In genomic region chr19:4822354-4822753, GRCh38 we compare ENCODE assay signal across 5 cellular contexts. TPM values are rescaled to one million over a fixed set of nuclear protein-coding genes. Genes with fewer than 3 reads are reported as not detected.
DNase-seq lines count a peak whose midpoint lies in the region; ATAC-seq, FAIRE-seq and TF ChIP-seq lines count a peak whose summit lies in the region.
"Not testable (repeated sequence)": the region's sequence is repeated elsewhere in the genome, so short reads cannot be mapped to it uniquely, and the experiment has no call there.
"Had no signal": no experiment of that assay in that cellular context is flagged by ENCODE, and none has a peak within 500 bp of the region (broad histone marks: within the 10 kb centered on the region; RNA-seq: fewer than 3 reads in every experiment).

No MANE protein-coding gene starts in this region.

- intact Hi-C loops in GM12878 (cut with micrococcal nuclease; ENCODE audit: unreplicated experiment); HepG2 (cut with micrococcal nuclease; ENCODE audit: unreplicated experiment): not testable (repeated sequence)

- in situ Hi-C loops in GM12878 (cut with MboI); HepG2 (cut with HindIII; ENCODE audit: extremely low pct_ligation_motif_present, low pct_unique_long_range_greater_than_20kb): not testable (repeated sequence)

- H3K9me2 ChIP-seq in OCI-LY1 (ENCODE audit: low read depth, low read length), result not testable (repeated sequence)

- WGBS in GM12878 (ENCODE audit: insufficient coverage, insufficient replicate concordance, low lambda C conversion rate, missing lambda C conversion rate), result 90% methylated on average over 7 of the region's 7 CpGs
- 98% methylated on average over 7 of the region's 7 CpGs for WGBS in HepG2 (ENCODE audit: low lambda C conversion rate)

- not testable (repeated sequence) for H3K9ac ChIP-seq in OCI-LY1 (ENCODE audit: low read length); GM12878 (ENCODE audit: control insufficient read depth, insufficient read depth, low read length); HepG2 (ENCODE audit: insufficient read depth, low read depth, low read length)

- not testable (repeated sequence) for BruUV-seq in GM12878 (replicated peaks; lab: Mats Ljungman, UMichigan); HepG2 (replicated peaks; lab: Mats Ljungman, UMichigan)

- ATAC-seq in GM12878, HepG2: not testable (repeated sequence)

- peak overlapping the region; percentile 6; the same call in 1 of the 2 replicates for H3K4me2 ChIP-seq in OCI-LY1 (ENCODE audit: low read length)
- not testable (repeated sequence) for H3K4me2 ChIP-seq in GM12878 (ENCODE audit: control insufficient read depth, insufficient read depth); HepG2 (ENCODE audit: low read depth, low read length)

- H3K4me3 ChIP-seq in OCI-LY1 (ENCODE audit: low read depth, low read length, poor library complexity, severe bottlenecking); GM12878; HepG2 (replicated peaks in 1 of 3; ENCODE audit: insufficient read depth in 1 of 3, low read depth in 2 of 3, low read length in 3 of 3): not testable (repeated sequence)

- POLR2A ChIA-PET in activated CD4-positive, alpha-beta T cell treated with anti-CD3 and anti-CD28 coated beads, Interleukin-2, amount 10 ng/mL, durations not matched to agents 7 days and 5 days (lab: Charles Lee), result interaction anchor here (0.6 kb wide), 1 partner anchor 31 kb away, joined by 3 read pairs; no protein-coding TSS in a partner anchor
- POLR2A ChIA-PET in GM12878 (lab: Charles Lee) (interaction anchor here (0.9 to 1.9 kb wide), 3 partner anchors 10 to 44 kb away, joined by 3 to 5 read pairs (median 4); partner anchors contain the start of gene FEM1A), HepG2 (lab: Yijun Ruan, JAX) (interaction anchor here (0.9 kb wide), 1 partner anchor 9 kb away, joined by 3 read pairs; no protein-coding TSS in a partner anchor)

- RAD21 ChIA-PET in GM12878 (lab: Charles Lee; ENCODE audit: unreplicated experiment), result interaction anchor here (1.0 to 2.3 kb wide), 3 partner anchors 9 to 29 kb away, joined by 3 to 9 read pairs (median 4); no protein-coding TSS in a partner anchor

- TF ChIP-seq CTCF in OCI-LY1 (IDR thresholded peaks at IDR 0.05; ENCODE audit: low read length); GM12878 (IDR thresholded peaks at IDR 0.05 in 2 of 3, conservative IDR thresholded peaks at IDR 0.05 in 1 of 3; ENCODE audit: control insufficient read depth in 2 of 3, extremely low read depth in 1 of 3, insufficient read depth in 1 of 3, low read depth in 3 of 3, low read length in 3 of 3); HepG2 (CRISPR knock-in tag; IDR thresholded peaks at IDR 0.05): not testable (repeated sequence)

- SMC1A ChIA-PET in GM12878 (lab: Charles Lee; ENCODE audit: uncharacterized antibody, unreplicated experiment), result interaction anchor here (1.5 kb wide), 1 partner anchor 12 kb away, joined by 6 read pairs; no protein-coding TSS in a partner anchor

- H3K79me2 ChIP-seq in OCI-LY1 (ENCODE audit: insufficient read depth, low read length); HepG2 (ENCODE audit: insufficient read depth, low read length): not testable (repeated sequence)
- H3K79me2 ChIP-seq in GM12878 (ENCODE audit: control insufficient read depth, insufficient read depth, low read length), result peaks cover 30% of the 10 kb centered on the region

- H2AFZ ChIP-seq in OCI-LY1 (ENCODE audit: low read length); GM12878 (ENCODE audit: control insufficient read depth, low read depth, low read length); HepG2 (ENCODE audit: low read length): not testable (repeated sequence)

- H3K4me1 ChIP-seq in OCI-LY1 (ENCODE audit: insufficient read depth, low read length, severe bottlenecking), result peaks cover 14% of the 10 kb centered on the region
- H3K4me1 ChIP-seq in GM12878 (ENCODE audit: control insufficient read depth, insufficient read depth, low read length); HepG2 (ENCODE audit: insufficient read depth, low read length): not testable (repeated sequence)

- not testable (repeated sequence) for FAIRE-seq in GM12878 (lab: Jason Lieb, UNC); HepG2 (lab: Jason Lieb, UNC)

- H3K27ac ChIP-seq in OCI-LY1 (ENCODE audit: low read depth, low read length, poor library complexity, severe bottlenecking), result peak overlapping the region; percentile 94
- H3K27ac ChIP-seq in GM12878 (ENCODE audit: control insufficient read depth, insufficient read depth); HepG2 (ENCODE audit: extremely low read length, insufficient read depth, low read length): not testable (repeated sequence)

- TF ChIP-seq EP300 in GM12878 (IDR thresholded peaks at IDR 0.05; ENCODE audit: borderline replicate concordance in 1 of 2, control insufficient read depth in 1 of 2, low read depth in 2 of 2, low read length in 2 of 2); HepG2 (IDR thresholded peaks at IDR 0.05; ENCODE audit: low read depth in 2 of 2, low read length in 2 of 2); HepG2 (CRISPR knock-in tag; IDR thresholded peaks at IDR 0.05; ENCODE audit: borderline replicate concordance): not testable (repeated sequence)

- not testable (repeated sequence) for H3K27me3 Mint-ChIP-seq in activated CD4-positive, alpha-beta T cell treated with anti-CD3 and anti-CD28 coated beads, Interleukin-2, amount 10 ng/mL, durations not matched to agents 7 days and 5 days

- H4K20me1 ChIP-seq in OCI-LY1 (ENCODE audit: insufficient read depth, low read length); GM12878 (ENCODE audit: control insufficient read depth, insufficient read depth); HepG2 (ENCODE audit: insufficient read depth, low read length): not testable (repeated sequence)

- not testable (repeated sequence) for H3K36me3 ChIP-seq in OCI-LY1 (ENCODE audit: insufficient read depth, low read length); HepG2 (replicated peaks in 1 of 2; ENCODE audit: control insufficient read depth in 1 of 2, insufficient read depth in 2 of 2, low read length in 2 of 2)
- peaks cover 0 to 13% of the 10 kb centered on the region in 2 experiments for H3K36me3 ChIP-seq in GM12878 (ENCODE audit: control insufficient read depth in 2 of 2, insufficient read depth in 2 of 2, low read length in 1 of 2)

- H3K4me1 Mint-ChIP-seq in activated CD4-positive, alpha-beta T cell treated with anti-CD3 and anti-CD28 coated beads, Interleukin-2, amount 10 ng/mL, durations not matched to agents 7 days and 5 days, result not testable (repeated sequence)

- not testable (repeated sequence) for H3K4me3 Mint-ChIP-seq in activated CD4-positive, alpha-beta T cell treated with anti-CD3 and anti-CD28 coated beads, Interleukin-2, amount 10 ng/mL, durations not matched to agents 7 days and 5 days

- H3K36me3 Mint-ChIP-seq in activated CD4-positive, alpha-beta T cell treated with anti-CD3 and anti-CD28 coated beads, Interleukin-2, amount 10 ng/mL, durations not matched to agents 7 days and 5 days (ENCODE audit: low read depth), result peaks cover 13% of the 10 kb centered on the region

- not testable (repeated sequence) for TF ChIP-seq RAD21 in GM12878 (IDR thresholded peaks at IDR 0.05; ENCODE audit: insufficient read depth, low read depth, low read length); HepG2 (CRISPR knock-in tag; IDR thresholded peaks at IDR 0.05)

- not testable (repeated sequence) for TF ChIP-seq POLR2A in GM12878 (IDR thresholded peaks at IDR 0.05; ENCODE audit: low read depth, low read length); HepG2 (IDR thresholded peaks at IDR 0.05; ENCODE audit: insufficient read depth in 1 of 2, low read depth in 2 of 2, low read length in 2 of 2)

- peak overlapping the region; percentile 27 for H3K27ac Mint-ChIP-seq in activated CD4-positive, alpha-beta T cell treated with anti-CD3 and anti-CD28 coated beads, Interleukin-2, amount 10 ng/mL, durations not matched to agents 7 days and 5 days

- DNase-seq in activated CD4-positive, alpha-beta T cell treated with anti-CD3 and anti-CD28 coated beads, Interleukin-2, amount 10 ng/mL, durations not matched to agents 7 days and 5 days; GM12878 (ENCODE audit: low read depth, low spot score); HepG2 (ENCODE audit: low spot score): not testable (repeated sequence)

- H3K27me3 ChIP-seq in OCI-LY1 (ENCODE audit: insufficient read depth, low read length); GM12878 (replicated peaks in 1 of 2; ENCODE audit: control insufficient read depth in 2 of 2, insufficient read depth in 2 of 2, low read length in 1 of 2); HepG2 (ENCODE audit: control insufficient read depth in 1 of 2, insufficient read depth in 2 of 2, low read length in 2 of 2): not testable (repeated sequence)

- H3F3A ChIP-seq in OCI-LY1 (ENCODE audit: insufficient read depth, low read length), result not testable (repeated sequence)

- H3K9me3 ChIP-seq in OCI-LY1 (ENCODE audit: low read length); GM12878 (replicated peaks; ENCODE audit: control insufficient read depth, insufficient read depth, low read length); HepG2 (ENCODE audit: low read length): not testable (repeated sequence)

- H3K9me3 Mint-ChIP-seq in activated CD4-positive, alpha-beta T cell treated with anti-CD3 and anti-CD28 coated beads, Interleukin-2, amount 10 ng/mL, durations not matched to agents 7 days and 5 days, result not testable (repeated sequence)

- CTCF ChIA-PET in activated CD4-positive, alpha-beta T cell treated with anti-CD3 and anti-CD28 coated beads, Interleukin-2, amount 10 ng/mL, durations not matched to agents 7 days and 5 days (lab: Charles Lee), result interaction anchor here (1.0 to 2.7 kb wide), 4 partner anchors 8 to 31 kb away, joined by 3 to 25 read pairs (median 4); partner anchors contain the start of gene FEM1A
- CTCF ChIA-PET in GM12878 (lab: Yijun Ruan, JAX), result interaction anchor here (0.8 to 10.6 kb wide), 5 partner anchors 11 to 35 kb away, joined by 3 to 148 read pairs (median 6); partner anchors contain the start of gene FEM1A
- CTCF ChIA-PET in HepG2 (lab: Yijun Ruan, JAX; ENCODE audit: low intra/inter-chr PET ratio, low total read pairs), result not testable (repeated sequence)

RNA-seq across cellular contexts. Expression of gene TICAM1, which starts 9.2 kb away (rescaled TPM):
- total RNA-seq in activated CD4-positive, alpha-beta T cell treated with anti-CD3 and anti-CD28 coated beads, Interleukin-2, amount 10 ng/mL, durations not matched to agents 7 days and 5 days, result 10 to 100 TPM; 18.6 to 19.2 TPM
- total RNA-seq in GM12878 (2013; cell fraction: nucleolus; rRNA removed), result 18.2 and 19.6 TPM in 2 replicates
- total RNA-seq in GM12878 (2014; rRNA removed), result 3.1 and 4.0 TPM in 2 replicates
- 3.8 and 4.2 TPM in 2 replicates for total RNA-seq in GM12878 (2014; rRNA removed; fragmentation: Illumina TruSeq; extraction: Trizol)
- 31.1 and 32.0 TPM in 2 replicates for total RNA-seq in GM12878 (2021)
- polyA plus RNA-seq in GM12878 (2011; ENCODE audit: low read depth), result 5.8 TPM
- polyA plus RNA-seq in GM12878 (2011; rRNA removed), result 0.84 and 2.6 TPM in 2 replicates
- 5.2 and 7.1 TPM in 2 replicates for polyA plus RNA-seq in GM12878 (2011; cell fraction: cytosol; rRNA removed)
- 10.0 and 20.2 TPM in 2 replicates for polyA plus RNA-seq in GM12878 (2011; cell fraction: nucleus; rRNA removed)
- polyA plus RNA-seq in GM12878 (2012), result 19.8 and 26.3 TPM in 2 replicates
- 2.7 and 6.4 TPM in 2 replicates for polyA plus RNA-seq in GM12878 (2014; fragmentation: Illumina TruSeq; extraction: Trizol)
- polyA plus RNA-seq in GM12878 (2014; fragmentation: Nextera tagmentation; extraction: Ambion mirVana), result under 1 TPM; 0.31 to 0.99 TPM
- polyA plus RNA-seq in GM12878 (2014; rRNA removed), result 14.1 and 19.3 TPM in 2 replicates
- 10 to 100 TPM; 19.5 to 21.3 TPM for polyA plus RNA-seq in GM12878 (2016; fragmentation: Nextera tagmentation; extraction: Ambion mirVana)
- 2.0 and 4.6 TPM in 2 replicates for polyA minus RNA-seq in GM12878 (2011; rRNA and poly(A)+ RNA removed)
- 8.5 and 12.0 TPM in 2 replicates for polyA minus RNA-seq in GM12878 (2011; cell fraction: cytosol; rRNA and poly(A)+ RNA removed)
- polyA minus RNA-seq in GM12878 (2011; cell fraction: nucleus; rRNA and poly(A)+ RNA removed), result 2.3 and 5.7 TPM in 2 replicates
- 0.95 and 1.3 TPM in 2 replicates for total RNA-seq in HepG2 (2016; rRNA removed; fragmentation: Illumina TruSeq; extraction: Trizol)
- 0.30 and 0.44 TPM in 2 replicates for total RNA-seq in HepG2 (2016; cell fraction: cytosol; rRNA removed; fragmentation: Illumina TruSeq; extraction: Trizol; ENCODE audit: low read depth)
- 1.0 and 1.3 TPM in 2 replicates for total RNA-seq in HepG2 (2016; cell fraction: insoluble cytoplasmic fraction; rRNA removed; fragmentation: Illumina TruSeq; extraction: Trizol)
- total RNA-seq in HepG2 (2016; cell fraction: membrane; rRNA removed; fragmentation: Illumina TruSeq; extraction: Trizol), result 1.2 and 1.4 TPM in 2 replicates
- 0.47 and 1.1 TPM in 2 replicates for total RNA-seq in HepG2 (2016; cell fraction: nucleus; rRNA removed; fragmentation: Illumina TruSeq; extraction: Trizol)
- 0.33 and 0.61 TPM in 2 replicates for polyA plus RNA-seq in HepG2 (2011; rRNA removed)
- polyA plus RNA-seq in HepG2 (2011; cell fraction: cytosol; rRNA removed), result 0.45 and 0.47 TPM in 2 replicates
- 1.7 and 2.4 TPM in 2 replicates for polyA plus RNA-seq in HepG2 (2011; cell fraction: nucleus; rRNA removed)
- polyA plus RNA-seq in HepG2 (2012), result 2.7 and 4.4 TPM in 2 replicates
- polyA plus RNA-seq in HepG2 (2016; cell fraction: cytosol; fragmentation: Illumina TruSeq; extraction: Trizol; ENCODE audit: low read depth), result 0.70 and 0.91 TPM in 2 replicates
- polyA plus RNA-seq in HepG2 (2016; cell fraction: insoluble cytoplasmic fraction; fragmentation: Illumina TruSeq; extraction: Trizol; ENCODE audit: low read depth), result 3.0 and 3.7 TPM in 2 replicates
- 1.5 and 1.9 TPM in 2 replicates for polyA plus RNA-seq in HepG2 (2016; cell fraction: membrane; fragmentation: Illumina TruSeq; extraction: Trizol; ENCODE audit: low read depth)
- polyA plus RNA-seq in HepG2 (2016; cell fraction: nucleus; fragmentation: Illumina TruSeq; extraction: Trizol; ENCODE audit: insufficient read depth, low read depth), result 4.0 and 4.6 TPM in 2 replicates
- 0.70 and 1.7 TPM in 2 replicates for polyA minus RNA-seq in HepG2 (2011; rRNA and poly(A)+ RNA removed; ENCODE audit: low replicate concordance)
- 1.4 and 1.6 TPM in 2 replicates for polyA minus RNA-seq in HepG2 (2011; cell fraction: cytosol; rRNA and poly(A)+ RNA removed)
- 0.50 and 0.52 TPM in 2 replicates for polyA minus RNA-seq in HepG2 (2011; cell fraction: nucleus; rRNA and poly(A)+ RNA removed)
- total RNA-seq: G401 had no signal

RNA-seq across cellular contexts. Expression of gene FEM1A, which starts 30.8 kb away (rescaled TPM):
- total RNA-seq in activated CD4-positive, alpha-beta T cell treated with anti-CD3 and anti-CD28 coated beads, Interleukin-2, amount 10 ng/mL, durations not matched to agents 7 days and 5 days, result 10 to 100 TPM; 11.9 TPM
- 8.5 and 10.8 TPM in 2 replicates for total RNA-seq in GM12878 (2013; cell fraction: nucleolus; rRNA removed)
- total RNA-seq in GM12878 (2014; rRNA removed) (14.0 and 17.4 TPM in 2 replicates), GM12878 (2014; rRNA removed; fragmentation: Illumina TruSeq; extraction: Trizol) (5.7 and 6.9 TPM in 2 replicates), GM12878 (2021) (14.3 and 15.0 TPM in 2 replicates), HepG2 (2016; rRNA removed; fragmentation: Illumina TruSeq; extraction: Trizol) (10.8 and 11.6 TPM in 2 replicates)
- 0.29 TPM for polyA plus RNA-seq in GM12878 (2011; ENCODE audit: low read depth)
- polyA plus RNA-seq in GM12878 (2011; rRNA removed) (1.6 and 3.0 TPM in 2 replicates), GM12878 (2014; fragmentation: Illumina TruSeq; extraction: Trizol) (3.5 and 4.7 TPM in 2 replicates), GM12878 (2014; fragmentation: Nextera tagmentation; extraction: Ambion mirVana) (under 1 TPM; 0.27 to 0.31 TPM), GM12878 (2014; rRNA removed) (9.1 and 10.7 TPM in 2 replicates), GM12878 (2016; fragmentation: Nextera tagmentation; extraction: Ambion mirVana) (1 to 10 TPM; 2.4 to 2.7 TPM), HepG2 (2011; rRNA removed) (3.2 and 4.2 TPM in 2 replicates)
- 3.7 and 5.4 TPM in 2 replicates for polyA plus RNA-seq in GM12878 (2011; cell fraction: cytosol; rRNA removed)
- 8.4 TPM in 2 replicates for polyA plus RNA-seq in GM12878 (2011; cell fraction: nucleus; rRNA removed)
- polyA plus RNA-seq in GM12878 (2012), result 0.85 and 1.00 TPM in 2 replicates
- 5.5 and 9.7 TPM in 2 replicates for polyA minus RNA-seq in GM12878 (2011; rRNA and poly(A)+ RNA removed)
- 3.2 and 5.0 TPM in 2 replicates for polyA minus RNA-seq in GM12878 (2011; cell fraction: cytosol; rRNA and poly(A)+ RNA removed)
- 6.6 and 12.1 TPM in 2 replicates for polyA minus RNA-seq in GM12878 (2011; cell fraction: nucleus; rRNA and poly(A)+ RNA removed)
- 1.9 and 2.0 TPM in 2 replicates for total RNA-seq in HepG2 (2016; cell fraction: cytosol; rRNA removed; fragmentation: Illumina TruSeq; extraction: Trizol; ENCODE audit: low read depth)
- 10.8 and 11.2 TPM in 2 replicates for total RNA-seq in HepG2 (2016; cell fraction: insoluble cytoplasmic fraction; rRNA removed; fragmentation: Illumina TruSeq; extraction: Trizol)
- 8.3 and 9.0 TPM in 2 replicates for total RNA-seq in HepG2 (2016; cell fraction: membrane; rRNA removed; fragmentation: Illumina TruSeq; extraction: Trizol)
- 6.7 and 7.8 TPM in 2 replicates for total RNA-seq in HepG2 (2016; cell fraction: nucleus; rRNA removed; fragmentation: Illumina TruSeq; extraction: Trizol)
- polyA plus RNA-seq in HepG2 (2011; cell fraction: cytosol; rRNA removed), result 3.1 and 4.4 TPM in 2 replicates
- polyA plus RNA-seq in HepG2 (2011; cell fraction: nucleus; rRNA removed), result 3.3 and 4.8 TPM in 2 replicates
- polyA plus RNA-seq in HepG2 (2012), result 0.23 and 0.29 TPM in 2 replicates
- 0.88 and 1.0 TPM in 2 replicates for polyA plus RNA-seq in HepG2 (2016; cell fraction: cytosol; fragmentation: Illumina TruSeq; extraction: Trizol; ENCODE audit: low read depth)
- polyA plus RNA-seq in HepG2 (2016; cell fraction: insoluble cytoplasmic fraction; fragmentation: Illumina TruSeq; extraction: Trizol; ENCODE audit: low read depth), result 8.3 and 9.1 TPM in 2 replicates
- 4.1 and 4.3 TPM in 2 replicates for polyA plus RNA-seq in HepG2 (2016; cell fraction: membrane; fragmentation: Illumina TruSeq; extraction: Trizol; ENCODE audit: low read depth)
- polyA plus RNA-seq in HepG2 (2016; cell fraction: nucleus; fragmentation: Illumina TruSeq; extraction: Trizol; ENCODE audit: insufficient read depth, low read depth), result 6.8 TPM in 2 replicates
- polyA minus RNA-seq in HepG2 (2011; rRNA and poly(A)+ RNA removed; ENCODE audit: low replicate concordance), result 16.5 and 16.7 TPM in 2 replicates
- polyA minus RNA-seq in HepG2 (2011; cell fraction: cytosol; rRNA and poly(A)+ RNA removed), result 4.8 and 5.5 TPM in 2 replicates
- 6.6 and 7.5 TPM in 2 replicates for polyA minus RNA-seq in HepG2 (2011; cell fraction: nucleus; rRNA and poly(A)+ RNA removed)

RNA-seq across cellular contexts. Expression of gene PLIN3, which starts 45.1 kb away (rescaled TPM):
- 10 to 100 TPM; 24.1 to 28.1 TPM for total RNA-seq in activated CD4-positive, alpha-beta T cell treated with anti-CD3 and anti-CD28 coated beads, Interleukin-2, amount 10 ng/mL, durations not matched to agents 7 days and 5 days
- 35.0 and 37.9 TPM in 2 replicates for total RNA-seq in GM12878 (2013; cell fraction: nucleolus; rRNA removed)
- 61.9 and 69.9 TPM in 2 replicates for total RNA-seq in GM12878 (2014; rRNA removed)
- total RNA-seq in GM12878 (2014; rRNA removed; fragmentation: Illumina TruSeq; extraction: Trizol), result 33.7 and 35.4 TPM in 2 replicates
- total RNA-seq in GM12878 (2021), result 69.6 and 73.6 TPM in 2 replicates
- polyA plus RNA-seq in GM12878 (2011; ENCODE audit: low read depth), result 23.2 TPM
- polyA plus RNA-seq in GM12878 (2011; rRNA removed), result 44.8 and 71.4 TPM in 2 replicates
- 105 and 137 TPM in 2 replicates for polyA plus RNA-seq in GM12878 (2011; cell fraction: cytosol; rRNA removed)
- polyA plus RNA-seq in GM12878 (2011; cell fraction: nucleus; rRNA removed), result 38.9 and 47.7 TPM in 2 replicates
- 73.5 and 75.8 TPM in 2 replicates for polyA plus RNA-seq in GM12878 (2012)
- 17.4 and 27.2 TPM in 2 replicates for polyA plus RNA-seq in GM12878 (2014; fragmentation: Illumina TruSeq; extraction: Trizol)
- 10 to 100 TPM in 1 of 2 experiments, 1 to 10 TPM in 1; 7.7 to 19.0 TPM for polyA plus RNA-seq in GM12878 (2014; fragmentation: Nextera tagmentation; extraction: Ambion mirVana)
- 67.0 and 77.5 TPM in 2 replicates for polyA plus RNA-seq in GM12878 (2014; rRNA removed)
- polyA plus RNA-seq in GM12878 (2016; fragmentation: Nextera tagmentation; extraction: Ambion mirVana), result 10 to 100 TPM; 66.7 to 68.2 TPM
- polyA minus RNA-seq in GM12878 (2011; rRNA and poly(A)+ RNA removed), result 52.7 and 125 TPM in 2 replicates
- 55.9 and 62.5 TPM in 2 replicates for polyA minus RNA-seq in GM12878 (2011; cell fraction: cytosol; rRNA and poly(A)+ RNA removed)
- polyA minus RNA-seq in GM12878 (2011; cell fraction: nucleus; rRNA and poly(A)+ RNA removed), result 34.0 and 44.7 TPM in 2 replicates
- 49.3 and 59.8 TPM in 2 replicates for total RNA-seq in HepG2 (2016; rRNA removed; fragmentation: Illumina TruSeq; extraction: Trizol)
- total RNA-seq in HepG2 (2016; cell fraction: cytosol; rRNA removed; fragmentation: Illumina TruSeq; extraction: Trizol; ENCODE audit: low read depth), result 8.6 and 11.0 TPM in 2 replicates
- 52.7 and 59.0 TPM in 2 replicates for total RNA-seq in HepG2 (2016; cell fraction: insoluble cytoplasmic fraction; rRNA removed; fragmentation: Illumina TruSeq; extraction: Trizol)
- 25.3 and 25.7 TPM in 2 replicates for total RNA-seq in HepG2 (2016; cell fraction: membrane; rRNA removed; fragmentation: Illumina TruSeq; extraction: Trizol)
- 20.1 and 21.0 TPM in 2 replicates for total RNA-seq in HepG2 (2016; cell fraction: nucleus; rRNA removed; fragmentation: Illumina TruSeq; extraction: Trizol)
- 57.9 and 69.4 TPM in 2 replicates for polyA plus RNA-seq in HepG2 (2011; rRNA removed)
- polyA plus RNA-seq in HepG2 (2011; cell fraction: cytosol; rRNA removed), result 64.8 and 97.9 TPM in 2 replicates
- polyA plus RNA-seq in HepG2 (2011; cell fraction: nucleus; rRNA removed), result 34.7 and 36.0 TPM in 2 replicates
- polyA plus RNA-seq in HepG2 (2012), result 36.2 and 55.0 TPM in 2 replicates
- 10.8 and 11.1 TPM in 2 replicates for polyA plus RNA-seq in HepG2 (2016; cell fraction: cytosol; fragmentation: Illumina TruSeq; extraction: Trizol; ENCODE audit: low read depth)
- 68.3 and 74.9 TPM in 2 replicates for polyA plus RNA-seq in HepG2 (2016; cell fraction: insoluble cytoplasmic fraction; fragmentation: Illumina TruSeq; extraction: Trizol; ENCODE audit: low read depth)
- polyA plus RNA-seq in HepG2 (2016; cell fraction: membrane; fragmentation: Illumina TruSeq; extraction: Trizol; ENCODE audit: low read depth), result 20.0 and 20.9 TPM in 2 replicates
- 31.2 and 32.3 TPM in 2 replicates for polyA plus RNA-seq in HepG2 (2016; cell fraction: nucleus; fragmentation: Illumina TruSeq; extraction: Trizol; ENCODE audit: insufficient read depth, low read depth)
- 93.3 and 183 TPM in 2 replicates for polyA minus RNA-seq in HepG2 (2011; rRNA and poly(A)+ RNA removed; ENCODE audit: low replicate concordance)
- 76.8 and 81.5 TPM in 2 replicates for polyA minus RNA-seq in HepG2 (2011; cell fraction: cytosol; rRNA and poly(A)+ RNA removed)
- 26.5 and 32.3 TPM in 2 replicates for polyA minus RNA-seq in HepG2 (2011; cell fraction: nucleus; rRNA and poly(A)+ RNA removed)
